Comparison of ENCODE assay signal across 8 cellular contexts in the genomic region with DNA sequence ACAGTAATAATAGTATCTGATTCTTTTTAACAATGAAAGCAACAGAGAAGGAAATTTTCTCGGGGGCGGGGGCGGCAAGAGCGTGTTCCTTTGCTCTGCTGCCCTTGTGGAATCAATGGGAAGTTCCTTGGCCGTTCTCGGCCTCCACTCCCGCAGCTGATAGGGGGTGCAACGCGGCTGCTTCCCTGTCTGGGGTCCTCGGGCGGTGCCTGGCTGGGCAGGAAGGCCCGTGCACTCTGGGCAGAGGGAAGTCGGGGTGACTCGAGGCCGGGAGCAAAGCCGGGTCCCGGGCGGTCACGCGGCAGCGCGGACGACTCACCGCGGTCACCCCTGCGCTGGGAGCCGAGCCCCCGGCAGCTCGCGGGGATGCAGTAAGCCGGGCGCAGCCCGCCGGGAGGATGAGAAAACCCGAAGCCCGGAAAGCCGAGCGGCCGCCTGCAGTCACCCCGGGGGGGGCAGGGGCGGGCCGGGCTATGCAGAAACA. TPM values are rescaled to one million over a fixed set of nuclear protein-coding genes. Genes with fewer than 3 reads are reported as not detected.
DNase-seq lines count a peak whose midpoint lies in the region; ATAC-seq and TF ChIP-seq lines count a peak whose summit lies in the region.

No MANE protein-coding gene starts in this region.

- H2AFZ ChIP-seq in Loucy (ENCODE audit: low read length): no peak overlapping the region

- H3K27me3 ChIP-seq in Loucy (ENCODE audit: insufficient read depth, low read length, poor library complexity, severe bottlenecking): no peaks in the 10 kb centered on the region

- H3K4me1 ChIP-seq in Loucy (ENCODE audit: insufficient read depth, low read length, poor library complexity, severe bottlenecking): peaks cover 14% of the 10 kb centered on the region

- TF ChIP-seq CTCF in GM12875 (IDR thresholded peaks at IDR 0.05; ENCODE audit: borderline replicate concordance, insufficient read depth, low read depth, low read length): no peak
- TF ChIP-seq CTCF in Loucy (conservative IDR thresholded peaks at IDR 0.05; ENCODE audit: low read length): no peak
- TF ChIP-seq CTCF in epithelial cell of proximal tubule (conservative IDR thresholded peaks at IDR 0.05; ENCODE audit: low read depth, low read length): no peak

- intact Hi-C loops in posterior vena cava (cut with DNase I): no loop called here

- H3F3A ChIP-seq in Loucy (ENCODE audit: low read depth): no peaks in the 10 kb centered on the region

- H3K4me3 ChIP-seq in GM12875 (ENCODE audit: low read depth, low read length) (peak overlapping the region; percentile 49), Loucy (ENCODE audit: low read length, poor library complexity, severe bottlenecking) (peak overlapping the region; percentile 57), epithelial cell of proximal tubule (ENCODE audit: low read depth, low read length) (peak overlapping the region; percentile 93)

- H4K20me1 ChIP-seq in Loucy (ENCODE audit: insufficient read depth, low read length, poor library complexity, severe bottlenecking): no peaks in the 10 kb centered on the region

- no peak for ATAC-seq in HG03095 (IDR thresholded peaks at IDR 0.05; ENCODE audit: unreplicated experiment)
- ATAC-seq in HG03135 (IDR thresholded peaks at IDR 0.05; ENCODE audit: unreplicated experiment): no peak
- ATAC-seq in GM19328 (IDR thresholded peaks at IDR 0.05; ENCODE audit: unreplicated experiment): no peak

- peak overlapping the region; percentile 51 for H3K4me2 ChIP-seq in Loucy (ENCODE audit: low read depth, low read length, poor library complexity, severe bottlenecking)

- DNase-seq in epithelial cell of proximal tubule (ENCODE audit: low read depth) (no peak), posterior vena cava (ENCODE audit: low spot score) (peak; percentile 81)
- DNase-seq in stimulated activated CD8-positive, alpha-beta memory T cell treated with anti-CD3 and anti-CD28 coated beads, Interleukin-4, amount 100 ng/mL, for 48 hours: no peak

- H3K9ac ChIP-seq in Loucy (ENCODE audit: low read depth, low read length, poor library complexity, severe bottlenecking): no peak overlapping the region

- H3K36me3 ChIP-seq in Loucy (ENCODE audit: insufficient read depth, low read length): no peaks in the 10 kb centered on the region

- H3K79me2 ChIP-seq in Loucy (ENCODE audit: insufficient read depth, low read length): 0 out of 2 replicates have a peak, but pooled peaks cover 2% of the 10 kb centered on the region

- H3K9me3 ChIP-seq in Loucy (ENCODE audit: insufficient read depth, low read depth, low read length): no peaks in the 10 kb centered on the region

- no peaks in the 10 kb centered on the region for H3K9me2 ChIP-seq in Loucy (replicated peaks; ENCODE audit: low read depth, low read length)

RNA-seq across cellular contexts. Expression of gene TUBB3, which starts 2.5 kb away (rescaled TPM):
- 833 and 996 TPM in 2 replicates for total RNA-seq in epithelial cell of proximal tubule
- 10 to 100 TPM in 1 of 2 donors, 1 to 10 TPM in 1; 5.9 to 16.1 TPM for total RNA-seq in posterior vena cava

RNA-seq across cellular contexts. Expression of gene MC1R, which starts 7.0 kb away (rescaled TPM):
- total RNA-seq in epithelial cell of proximal tubule: 2.5 and 3.5 TPM in 2 replicates
- total RNA-seq in posterior vena cava: 1 to 10 TPM; 2.7 to 5.4 TPM

RNA-seq across cellular contexts. Expression of gene DEF8, which starts 22.9 kb away (rescaled TPM):
- 113 and 125 TPM in 2 replicates for total RNA-seq in epithelial cell of proximal tubule
- total RNA-seq in posterior vena cava: 10 to 100 TPM; 54.0 to 58.6 TPM

RNA-seq across cellular contexts. Expression of gene TCF25, which starts 52.2 kb away (rescaled TPM):
- total RNA-seq in epithelial cell of proximal tubule (118 and 192 TPM in 2 replicates), posterior vena cava (100 to 1,000 TPM; 127 to 158 TPM)

Comparison
In these comparisons a context has a peak if more than half of its experiments do, and no peak if none do; other contexts are left out.
1. RNA of gene TUBB3, which starts 2.5 kb away (total RNA-seq): 833 to 996 TPM in epithelial cell of proximal tubule; 5.9 to 16.1 TPM in posterior vena cava; every median in the first group is over 10 times any median in the second.
2. Peak in every context shown above with its lines, with median percentiles within 50 percentile points of each other: H3K4me3 ChIP-seq.